In the genomic region with DNA sequence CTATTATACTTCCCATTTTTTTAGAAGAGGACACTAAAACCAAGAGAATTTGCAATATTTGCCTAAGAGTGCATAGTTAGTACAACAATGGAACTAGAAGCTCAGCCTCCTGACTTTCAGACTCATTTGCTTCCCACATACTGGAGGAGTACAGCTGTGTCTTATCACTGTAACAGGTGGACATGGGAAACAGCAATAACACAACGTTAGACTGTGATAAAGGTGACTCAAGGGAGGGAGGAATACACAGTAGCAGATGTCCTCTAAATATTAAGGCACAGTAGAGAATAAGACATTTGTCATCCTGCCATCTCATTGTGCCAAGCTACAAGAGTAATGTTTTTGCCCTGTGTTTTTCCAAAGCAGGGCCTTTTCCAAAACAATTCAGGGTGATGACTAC, we compare ENCODE assay signal across 1 cellular context.
TF ChIP-seq lines count a peak whose summit lies in the region.

No MANE protein-coding gene starts in this region.

TF ChIP-seq in K562, 482 proteins besides CTCF, POLR2A, EP300 and RAD21 (continued from another document and continues in another):
- TF ChIP-seq CHD7 (IDR thresholded peaks at IDR 0.05; ENCODE audit: low read depth, low read length): no peak
- no peak for TF ChIP-seq ZC3H8 (IDR thresholded peaks at IDR 0.05)
- TF ChIP-seq ZNF165 (CRISPR knock-in tag; IDR thresholded peaks at IDR 0.05; ENCODE audit: borderline replicate concordance): no peak
- TF ChIP-seq ZNF124 (CRISPR knock-in tag; IDR thresholded peaks at IDR 0.05): no peak
- TF ChIP-seq GATAD2B (IDR thresholded peaks at IDR 0.05; ENCODE audit: borderline replicate concordance): peak; percentile 83
- peak in 1 of 2 experiments; percentile 49; a peak in 1 of 4 replicates for TF ChIP-seq TEAD1 (CRISPR knock-in tag; IDR thresholded peaks at IDR 0.05)
- TF ChIP-seq POLR2B (IDR thresholded peaks at IDR 0.05; ENCODE audit: low read depth, partially characterized antibody): no peak
- TF ChIP-seq ETV5 (CRISPR knock-in tag; IDR thresholded peaks at IDR 0.05; ENCODE audit: low read depth): no peak
- TF ChIP-seq, protein P1, sequence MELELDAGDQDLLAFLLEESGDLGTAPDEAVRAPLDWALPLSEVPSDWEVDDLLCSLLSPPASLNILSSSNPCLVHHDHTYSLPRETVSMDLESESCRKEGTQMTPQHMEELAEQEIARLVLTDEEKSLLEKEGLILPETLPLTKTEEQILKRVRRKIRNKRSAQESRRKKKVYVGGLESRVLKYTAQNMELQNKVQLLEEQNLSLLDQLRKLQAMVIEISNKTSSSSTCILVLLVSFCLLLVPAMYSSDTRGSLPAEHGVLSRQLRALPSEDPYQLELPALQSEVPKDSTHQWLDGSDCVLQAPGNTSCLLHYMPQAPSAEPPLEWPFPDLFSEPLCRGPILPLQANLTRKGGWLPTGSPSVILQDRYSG (tag; conservative IDR thresholded peaks at IDR 0.05; ENCODE audit: low read depth): no peak
- TF ChIP-seq SMARCE1 (IDR thresholded peaks at IDR 0.05): peak; percentile 92
- TF ChIP-seq ZC3H11A (IDR thresholded peaks at IDR 0.05; ENCODE audit: low read depth, low read length): no peak
- TF ChIP-seq ZNF717 (CRISPR knock-in tag; IDR thresholded peaks at IDR 0.05): no peak
- TF ChIP-seq, protein P2, sequence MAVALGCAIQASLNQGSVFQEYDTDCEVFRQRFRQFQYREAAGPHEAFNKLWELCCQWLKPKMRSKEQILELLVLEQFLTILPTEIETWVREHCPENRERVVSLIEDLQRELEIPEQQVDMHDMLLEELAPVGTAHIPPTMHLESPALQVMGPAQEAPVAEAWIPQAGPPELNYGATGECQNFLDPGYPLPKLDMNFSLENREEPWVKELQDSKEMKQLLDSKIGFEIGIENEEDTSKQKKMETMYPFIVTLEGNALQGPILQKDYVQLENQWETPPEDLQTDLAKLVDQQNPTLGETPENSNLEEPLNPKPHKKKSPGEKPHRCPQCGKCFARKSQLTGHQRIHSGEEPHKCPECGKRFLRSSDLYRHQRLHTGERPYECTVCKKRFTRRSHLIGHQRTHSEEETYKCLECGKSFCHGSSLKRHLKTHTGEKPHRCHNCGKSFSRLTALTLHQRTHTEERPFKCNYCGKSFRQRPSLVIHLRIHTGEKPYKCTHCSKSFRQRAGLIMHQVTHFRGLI (CRISPR knock-in tag; IDR thresholded peaks at IDR 0.05): no peak
- TF ChIP-seq SMARCB1 (IDR thresholded peaks at IDR 0.05; ENCODE audit: insufficient read length, low read depth): no peak
- TF ChIP-seq EWSR1 (IDR thresholded peaks at IDR 0.05; ENCODE audit: borderline replicate concordance, low read depth, partially characterized antibody): no peak
- no peak for TF ChIP-seq HDAC6 (IDR thresholded peaks at IDR 0.05; ENCODE audit: low read depth, low read length)
- TF ChIP-seq PHF21A (IDR thresholded peaks at IDR 0.05; ENCODE audit: borderline replicate concordance, low read depth): no peak
- peak; percentile 76 for TF ChIP-seq EGR1 (conservative IDR thresholded peaks at IDR 0.05)
- no peak; the same call in 1 of the 2 replicates for TF ChIP-seq MAFF (IDR thresholded peaks at IDR 0.05; ENCODE audit: low read length)
- no peak for TF ChIP-seq ZBTB12 (CRISPR knock-in tag; IDR thresholded peaks at IDR 0.05)
- no peak for TF ChIP-seq SREBF2 (CRISPR knock-in tag; IDR thresholded peaks at IDR 0.05)
- TF ChIP-seq ZNF76 (CRISPR knock-in tag; IDR thresholded peaks at IDR 0.05; ENCODE audit: borderline replicate concordance): no peak
- no peak for TF ChIP-seq HDAC8 (tag; IDR thresholded peaks at IDR 0.05)
- no peak for TF ChIP-seq KLF10 (CRISPR knock-in tag; IDR thresholded peaks at IDR 0.05)
- TF ChIP-seq, protein P3, sequence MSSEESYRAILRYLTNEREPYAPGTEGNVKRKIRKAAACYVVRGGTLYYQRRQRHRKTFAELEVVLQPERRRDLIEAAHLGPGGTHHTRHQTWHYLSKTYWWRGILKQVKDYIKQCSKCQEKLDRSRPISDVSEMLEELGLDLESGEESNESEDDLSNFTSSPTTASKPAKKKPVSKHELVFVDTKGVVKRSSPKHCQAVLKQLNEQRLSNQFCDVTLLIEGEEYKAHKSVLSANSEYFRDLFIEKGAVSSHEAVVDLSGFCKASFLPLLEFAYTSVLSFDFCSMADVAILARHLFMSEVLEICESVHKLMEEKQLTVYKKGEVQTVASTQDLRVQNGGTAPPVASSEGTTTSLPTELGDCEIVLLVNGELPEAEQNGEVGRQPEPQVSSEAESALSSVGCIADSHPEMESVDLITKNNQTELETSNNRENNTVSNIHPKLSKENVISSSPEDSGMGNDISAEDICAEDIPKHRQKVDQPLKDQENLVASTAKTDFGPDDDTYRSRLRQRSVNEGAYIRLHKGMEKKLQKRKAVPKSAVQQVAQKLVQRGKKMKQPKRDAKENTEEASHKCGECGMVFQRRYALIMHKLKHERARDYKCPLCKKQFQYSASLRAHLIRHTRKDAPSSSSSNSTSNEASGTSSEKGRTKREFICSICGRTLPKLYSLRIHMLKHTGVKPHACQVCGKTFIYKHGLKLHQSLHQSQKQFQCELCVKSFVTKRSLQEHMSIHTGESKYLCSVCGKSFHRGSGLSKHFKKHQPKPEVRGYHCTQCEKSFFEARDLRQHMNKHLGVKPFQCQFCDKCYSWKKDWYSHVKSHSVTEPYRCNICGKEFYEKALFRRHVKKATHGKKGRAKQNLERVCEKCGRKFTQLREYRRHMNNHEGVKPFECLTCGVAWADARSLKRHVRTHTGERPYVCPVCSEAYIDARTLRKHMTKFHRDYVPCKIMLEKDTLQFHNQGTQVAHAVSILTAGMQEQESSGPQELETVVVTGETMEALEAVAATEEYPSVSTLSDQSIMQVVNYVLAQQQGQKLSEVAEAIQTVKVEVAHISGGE (CRISPR knock-in tag; IDR thresholded peaks at IDR 0.05): 0 out of 6 replicates have a peak, but pooled peaks of 1 of the 3 experiments have one; percentile 52
- TF ChIP-seq SRSF3 (IDR thresholded peaks at IDR 0.05; ENCODE audit: insufficient read depth, low read length): no peak
- TF ChIP-seq, protein P4, sequence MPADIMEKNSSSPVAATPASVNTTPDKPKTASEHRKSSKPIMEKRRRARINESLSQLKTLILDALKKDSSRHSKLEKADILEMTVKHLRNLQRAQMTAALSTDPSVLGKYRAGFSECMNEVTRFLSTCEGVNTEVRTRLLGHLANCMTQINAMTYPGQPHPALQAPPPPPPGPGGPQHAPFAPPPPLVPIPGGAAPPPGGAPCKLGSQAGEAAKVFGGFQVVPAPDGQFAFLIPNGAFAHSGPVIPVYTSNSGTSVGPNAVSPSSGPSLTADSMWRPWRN (IDR thresholded peaks at IDR 0.05; ENCODE audit: low read depth): no peak
- TF ChIP-seq FOXP1 (CRISPR knock-in tag; IDR thresholded peaks at IDR 0.05): no peak
- no peak for TF ChIP-seq NCOA6 (IDR thresholded peaks at IDR 0.05)
- TF ChIP-seq PTBP1 (IDR thresholded peaks at IDR 0.05; ENCODE audit: low read depth, low read length): no peak
- TF ChIP-seq, protein P5, sequence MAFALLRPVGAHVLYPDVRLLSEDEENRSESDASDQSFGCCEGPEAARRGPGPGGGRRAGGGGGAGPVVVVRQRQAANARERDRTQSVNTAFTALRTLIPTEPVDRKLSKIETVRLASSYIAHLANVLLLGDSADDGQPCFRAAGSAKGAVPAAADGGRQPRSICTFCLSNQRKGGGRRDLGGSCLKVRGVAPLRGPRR (CRISPR knock-in tag; IDR thresholded peaks at IDR 0.05): no peak
- no peak for TF ChIP-seq STAT5B (CRISPR knock-in tag; IDR thresholded peaks at IDR 0.05)
- no peak for TF ChIP-seq GABPB1 (CRISPR knock-in tag; IDR thresholded peaks at IDR 0.05)
- no peak for TF ChIP-seq PRPF4 (IDR thresholded peaks at IDR 0.05; ENCODE audit: insufficient read depth, low read depth, low read length, poor library complexity, severe bottlenecking)
- no peak for TF ChIP-seq ZNF143 (CRISPR knock-in tag; IDR thresholded peaks at IDR 0.05)
- TF ChIP-seq EHMT2 (IDR thresholded peaks at IDR 0.05): peak; percentile 49; the same call in 1 of the 2 replicates
- no peak for TF ChIP-seq YBX1 (IDR thresholded peaks at IDR 0.05)
